Comparison of ENCODE assay signal across 26 cellular contexts in the genomic region with DNA sequence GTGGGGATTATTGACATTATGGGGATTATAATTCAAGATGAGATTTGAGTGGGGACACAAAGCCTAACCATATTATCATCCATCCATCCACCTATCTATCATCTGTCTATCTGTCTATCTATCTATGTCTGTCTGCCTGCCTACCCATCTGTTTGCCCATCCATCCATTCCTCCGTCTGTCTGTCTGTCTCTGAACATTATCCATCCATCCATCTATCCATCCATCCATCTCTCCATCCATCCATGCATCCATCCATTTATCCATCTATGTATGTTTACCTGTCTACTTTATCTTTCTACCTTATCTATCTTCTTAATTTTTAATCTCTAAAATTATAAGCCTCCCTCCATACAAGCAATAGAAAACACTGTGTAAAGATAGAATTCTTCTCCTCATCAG. TPM values are rescaled to one million over a fixed set of nuclear protein-coding genes. Genes with fewer than 3 reads are reported as not detected.
"Had no signal": no experiment of that assay in that cellular context is flagged by ENCODE, and none has a peak within 500 bp of the region (broad histone marks: within the 10 kb centered on the region; RNA-seq: fewer than 3 reads in every experiment).

No MANE protein-coding gene starts in this region.

- H2AFZ ChIP-seq: neural progenitor cell, parathyroid adenoma had no signal

- ATAC-seq: natural killer cell; psoas muscle; right cardiac atrium; right lobe of liver; stimulated activated memory B cell treated with anti-CD40 and anti-IgM and Interleukin-4, amounts not matched to agents 10 μg/mL and 1 μg/mL and 100 μg/mL, for 72 hours; stimulated activated naive CD8-positive, alpha-beta T cell treated with anti-CD3 and anti-CD28 coated beads, Interleukin-15, amount 100 ng/mL, for 72 hours; stimulated activated naive CD8-positive, alpha-beta T cell treated with anti-CD3 and anti-CD28 coated beads, Interleukin-15, Interleukin-2, amounts not matched to agents 100 U/mL and 50 U/mL, for 24 hours; upper lobe of right lung had no signal

- H3K4me1 ChIP-seq: neural progenitor cell, parathyroid adenoma, right lobe of liver, sigmoid colon, suprapubic skin, testis, transverse colon, upper lobe of right lung, uterus had no signal

- H3K27ac ChIP-seq: neural progenitor cell, ovary, parathyroid adenoma, psoas muscle, right lobe of liver, sigmoid colon, suprapubic skin, testis, tibial artery, transverse colon, upper lobe of right lung, uterus had no signal

- H3K4me2 ChIP-seq: neural progenitor cell had no signal

- H3K36me3 ChIP-seq: neural progenitor cell, ovary, right lobe of liver, sigmoid colon, suprapubic skin, tibial artery, transverse colon, upper lobe of right lung, uterus had no signal

- H3K79me2 ChIP-seq: parathyroid adenoma had no signal

- H3K4me3 ChIP-seq: neural progenitor cell, ovary, psoas muscle, right lobe of liver, sigmoid colon, suprapubic skin, testis, tibial artery, transverse colon, upper lobe of right lung, uterus had no signal

- H3K9me3 ChIP-seq: ovary, psoas muscle, right lobe of liver, sigmoid colon, suprapubic skin, testis, tibial artery, upper lobe of right lung had no signal

- H3K27me3 ChIP-seq: neural progenitor cell, ovary, right lobe of liver, sigmoid colon, suprapubic skin, testis, tibial artery, transverse colon, upper lobe of right lung, uterus had no signal

- FAIRE-seq: small intestine had no signal

- DNase-seq: natural killer cell; occipital lobe; ovary; posterior cingulate gyrus; psoas muscle; right cardiac atrium; right lobe of liver; sigmoid colon; small intestine; stimulated activated CD4-positive, alpha-beta T cell treated with anti-CD3 and anti-CD28 coated beads, Interleukin-1b, Interleukin-23, amount 100 ng/mL, for 48 hours; stimulated activated CD4-positive, alpha-beta T cell treated with anti-CD3 and anti-CD28 coated beads, Interleukin-4, amount 100 ng/mL, for 1 hour; stimulated activated CD4-positive, alpha-beta T cell treated with anti-CD3 and anti-CD28 coated beads, Interleukin-4, amount 100 ng/mL, for 4 hours; stimulated activated CD8-positive, alpha-beta memory T cell treated with anti-CD3 and anti-CD28 coated beads, Interleukin-4, amount 100 ng/mL, for 48 hours; stimulated activated naive CD4-positive, alpha-beta T cell; stimulated activated naive CD8-positive, alpha-beta T cell treated with anti-CD3 and anti-CD28 coated beads, Interleukin-15, amount 100 ng/mL, for 72 hours; stimulated activated naive CD8-positive, alpha-beta T cell treated with anti-CD3 and anti-CD28 coated beads, Interleukin-15, Interleukin-2, amounts not matched to agents 100 U/mL and 50 U/mL, for 24 hours; substantia nigra; testis; tibial artery; transverse colon; upper lobe of right lung; uterus had no signal

- H3K9ac ChIP-seq: neural progenitor cell, parathyroid adenoma had no signal

RNA-seq across cellular contexts. Expression of gene LCA5L, which starts 53.6 kb away (rescaled TPM):
- total RNA-seq: occipital lobe had no signal
